ENCODE assay signal across 9 cellular contexts in the genomic region with DNA sequence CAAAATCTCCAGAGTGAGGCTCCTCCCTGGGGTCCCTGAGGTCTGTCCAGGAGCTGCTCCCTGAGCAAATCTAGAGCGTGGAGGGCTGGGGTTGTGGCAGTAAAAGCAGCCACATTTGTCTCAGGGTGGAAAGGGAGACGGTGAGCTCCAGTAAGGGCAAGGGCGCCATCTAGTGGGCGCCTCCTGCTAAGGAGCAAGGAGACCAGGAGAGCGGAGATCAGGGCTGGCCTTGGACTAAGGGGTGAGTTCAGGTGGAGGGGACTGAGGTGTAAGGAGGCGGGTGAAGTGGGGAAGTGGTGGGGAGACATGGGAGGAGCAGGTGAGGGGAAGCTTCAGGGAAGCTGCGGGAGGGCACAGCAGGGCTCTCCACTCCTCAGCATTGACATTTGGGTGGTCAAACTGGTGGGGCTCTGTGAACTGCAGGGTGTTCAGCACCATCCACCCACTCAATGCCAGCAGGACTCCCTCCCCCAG. TPM values are rescaled to one million over a fixed set of nuclear protein-coding genes. Genes with fewer than 3 reads are reported as not detected.
A peak's percentile ranks its signal among the peaks of the same experiment; 100 is the strongest.
DNase-seq lines count a peak whose midpoint lies in the region; ATAC-seq and TF ChIP-seq lines count a peak whose summit lies in the region.
"Had no signal": no experiment of that assay in that cellular context is flagged by ENCODE, and none has a peak within 500 bp of the region (broad histone marks: within the 10 kb centered on the region; RNA-seq: fewer than 3 reads in every experiment).

No MANE protein-coding gene starts in this region.

- CTCF ChIA-PET in PC-9 (lab: Charles Lee): interaction anchor here (0.5 to 0.6 kb wide), 2 partner anchors 287 to 1090 kb away, joined by 3 to 6 read pairs; no protein-coding TSS in a partner anchor

- peaks cover 36% of the 10 kb centered on the region for H3K4me1 Mint-ChIP-seq in activated T-cell treated with anti-CD3 and anti-CD28 coated beads, Interleukin-2, amount 50 U/mL, for 24 hours (ENCODE audit: low read depth)

- peak; percentile 42 for DNase-seq in DMS153 treated with DMSO at 0.1 percent for 48 hours (lab: John Stamatoyannopoulos, UW; ENCODE audit: unreplicated experiment)
- DNase-seq in KG1 (lab: John Stamatoyannopoulos, UW): peak; percentile 57
- peak in 1 of 2 experiments; percentile 69 for DNase-seq in PC-9
- DNase-seq in activated T-cell treated with anti-CD3 and anti-CD28 coated beads, Interleukin-2, amount 50 U/mL, for 24 hours: peak; percentile 89
- peak; percentile 67 for DNase-seq in fibroblast of peridontal ligament (ENCODE audit: extremely low read depth)
- peak in 34 of 56 donors; percentile 4 to 76 (median 24) for DNase-seq in nucleus accumbens (lab: John Stamatoyannopoulos, UW)
- DNase-seq in superior temporal gyrus (ENCODE audit: extremely low spot score): peak; percentile 76

- no peaks in the 10 kb centered on the region for H4K20me1 ChIP-seq in PC-9 (ENCODE audit: insufficient read depth)

- no peaks in the 10 kb centered on the region for H3K9me2 ChIP-seq in PC-9 (ENCODE audit: insufficient read depth)

- H3K36me3 Mint-ChIP-seq in activated T-cell treated with anti-CD3 and anti-CD28 coated beads, Interleukin-2, amount 50 U/mL, for 24 hours (ENCODE audit: low read depth): peaks cover 23% of the 10 kb centered on the region

- H3K36me3 ChIP-seq in PC-9 (ENCODE audit: low read depth): no peaks in the 10 kb centered on the region

- no peaks in the 10 kb centered on the region for H3K79me2 ChIP-seq in PC-9 (ENCODE audit: low read depth)

- POLR2A ChIA-PET in PC-9 (lab: Charles Lee; ENCODE audit: unreplicated experiment): no interaction called here

- peak overlapping the region; percentile 42 for H3K27ac Mint-ChIP-seq in activated T-cell treated with anti-CD3 and anti-CD28 coated beads, Interleukin-2, amount 50 U/mL, for 24 hours

- peak; percentile 93 for TF ChIP-seq CTCF in PC-9 (conservative IDR thresholded peaks at IDR 0.05)

- H3K4me2 ChIP-seq in PC-9: no peak overlapping the region

- H2AFZ ChIP-seq in PC-9: no peak overlapping the region

- H3K9me3 Mint-ChIP-seq in activated T-cell treated with anti-CD3 and anti-CD28 coated beads, Interleukin-2, amount 50 U/mL, for 24 hours: no peaks in the 10 kb centered on the region

- no peak overlapping the region for H3K4me3 ChIP-seq in PC-9

- peaks cover 57% of the 10 kb centered on the region for H3K27me3 ChIP-seq in PC-9 (ENCODE audit: insufficient read depth, low read depth)

- no peaks in the 10 kb centered on the region for H3F3A ChIP-seq in PC-9 (ENCODE audit: insufficient read depth, low read depth)

- no peak for ATAC-seq in HG03025 (IDR thresholded peaks at IDR 0.05; ENCODE audit: low FRiP score, unreplicated experiment)

- H3K4me1 ChIP-seq in PC-9 (replicated peaks; ENCODE audit: insufficient read depth): no peaks in the 10 kb centered on the region

- no peaks in the 10 kb centered on the region for H3K9me3 ChIP-seq in PC-9 (ENCODE audit: insufficient read depth, low read depth)

- no peak overlapping the region for H3K4me3 Mint-ChIP-seq in activated T-cell treated with anti-CD3 and anti-CD28 coated beads, Interleukin-2, amount 50 U/mL, for 24 hours

- no peak overlapping the region for H3K27ac ChIP-seq in PC-9

- intact Hi-C loops in PC-9 (cut with micrococcal nuclease; ENCODE audit: unreplicated experiment): loop anchor here (1.0 to 10.0 kb wide), 4 partner anchors 121 to 906 kb away; no protein-coding TSS in a partner anchor

- BruUV-seq in PC-9 (replicated peaks; lab: Mats Ljungman, UMichigan): no TSS peak

- no peaks in the 10 kb centered on the region for H3K27me3 Mint-ChIP-seq in activated T-cell treated with anti-CD3 and anti-CD28 coated beads, Interleukin-2, amount 50 U/mL, for 24 hours

RNA-seq across cellular contexts. Expression of a gene that starts 5.3 kb away (rescaled TPM):
- total RNA-seq in PC-9 (2021): not detected in 2 replicates

RNA-seq across cellular contexts. Expression of a gene that starts 56.2 kb away (rescaled TPM):
- not detected in 2 replicates for total RNA-seq in PC-9 (2021)
- total RNA-seq: activated CD8-positive, alpha-beta memory T cell treated with anti-CD3 and anti-CD28 coated beads for 36 hours had no signal
